ENCODE assay signal across 1 cellular context in genomic region chr1:51675177-51675780, GRCh38.
A peak's percentile ranks its signal among the peaks of the same experiment; 100 is the strongest.
TF ChIP-seq lines count a peak whose summit lies in the region.

No MANE protein-coding gene starts in this region.

TF ChIP-seq in HEK293, 187 proteins besides CTCF, POLR2A, EP300 and RAD21 (continued from another document and continues in another):
- TF ChIP-seq ZBTB11 (tag by site-specific recombination; conservative IDR thresholded peaks at IDR 0.05; ENCODE audit: low read depth) (peak; percentile 69), ZBTB20 (tag by site-specific recombination; IDR thresholded peaks at IDR 0.05) (no peak), ZNF169 (tag by site-specific recombination; IDR thresholded peaks at IDR 0.05) (no peak), ZFP69B (tag by site-specific recombination; IDR thresholded peaks at IDR 0.05) (no peak), ZNF48 (tag by site-specific recombination; IDR thresholded peaks at IDR 0.05) (no peak), ZNF112 (tag by site-specific recombination; IDR thresholded peaks at IDR 0.05) (no peak), GFI1B (tag by site-specific recombination; IDR thresholded peaks at IDR 0.05) (0 out of 2 replicates have a peak, but pooled peaks have one; percentile 25), ZNF292 (tag by site-specific recombination; IDR thresholded peaks at IDR 0.05; ENCODE audit: borderline replicate concordance, low read depth) (0 out of 2 replicates have a peak, but pooled peaks have one; percentile 18), SALL2 (tag by site-specific recombination; IDR thresholded peaks at IDR 0.05; ENCODE audit: borderline replicate concordance) (no peak), ZNF654 (tag by site-specific recombination; IDR thresholded peaks at IDR 0.05; ENCODE audit: low read depth) (peak; percentile 32; the same call in 1 of the 2 replicates), IKZF3 (tag by site-specific recombination; IDR thresholded peaks at IDR 0.05) (no peak), ZBTB21 (tag by site-specific recombination; IDR thresholded peaks at IDR 0.05) (no peak), ZNF585B (tag by site-specific recombination; IDR thresholded peaks at IDR 0.05) (no peak), GLIS2 (tag by site-specific recombination; IDR thresholded peaks at IDR 0.05) (no peak), ZNF623 (tag by site-specific recombination; IDR thresholded peaks at IDR 0.05) (peak; percentile 57), ZNF658 (tag by site-specific recombination; IDR thresholded peaks at IDR 0.05) (no peak), ZSCAN30 (tag by site-specific recombination; IDR thresholded peaks at IDR 0.05) (no peak), ZNF266 (tag by site-specific recombination; IDR thresholded peaks at IDR 0.05; ENCODE audit: low read depth) (0 out of 2 replicates have a peak, but pooled peaks have one; percentile 25), ZSCAN5A (tag by site-specific recombination; IDR thresholded peaks at IDR 0.05) (no peak), ZNF596 (tag by site-specific recombination; IDR thresholded peaks at IDR 0.05) (no peak), ZNF19 (tag by site-specific recombination; IDR thresholded peaks at IDR 0.05; ENCODE audit: low read depth) (no peak), PBX3 (CRISPR knock-in tag; IDR thresholded peaks at IDR 0.05) (no peak), RBAK (tag by site-specific recombination; IDR thresholded peaks at IDR 0.05) (no peak), ZNF248 (tag by site-specific recombination; IDR thresholded peaks at IDR 0.05) (no peak), ZNF544 (tag by site-specific recombination; IDR thresholded peaks at IDR 0.05) (no peak), ZNF558 (tag by site-specific recombination; IDR thresholded peaks at IDR 0.05) (peak; percentile 77), TCF7L2 (IDR thresholded peaks at IDR 0.05; ENCODE audit: borderline replicate concordance, low read depth, low read length) (no peak), ZNF202 (tag by site-specific recombination; IDR thresholded peaks at IDR 0.05; ENCODE audit: borderline replicate concordance) (no peak), ZFP41 (tag by site-specific recombination; IDR thresholded peaks at IDR 0.05; ENCODE audit: borderline replicate concordance) (no peak), ZNF133 (tag by site-specific recombination; IDR thresholded peaks at IDR 0.05) (no peak), ZNF174 (tag by site-specific recombination; IDR thresholded peaks at IDR 0.05) (no peak), ZNF24 (tag by site-specific recombination; IDR thresholded peaks at IDR 0.05) (no peak), ZNF660 (tag by site-specific recombination; IDR thresholded peaks at IDR 0.05) (no peak), ZNF157 (tag by site-specific recombination; IDR thresholded peaks at IDR 0.05) (no peak), ZNF555 (tag by site-specific recombination; conservative IDR thresholded peaks at IDR 0.05) (peak; percentile 66), WT1 (tag by site-specific recombination; IDR thresholded peaks at IDR 0.05) (no peak), ZNF768 (tag by site-specific recombination; IDR thresholded peaks at IDR 0.05) (no peak), PRDM1 (tag by site-specific recombination; IDR thresholded peaks at IDR 0.05) (no peak)
- TF ChIP-seq, protein P1, sequence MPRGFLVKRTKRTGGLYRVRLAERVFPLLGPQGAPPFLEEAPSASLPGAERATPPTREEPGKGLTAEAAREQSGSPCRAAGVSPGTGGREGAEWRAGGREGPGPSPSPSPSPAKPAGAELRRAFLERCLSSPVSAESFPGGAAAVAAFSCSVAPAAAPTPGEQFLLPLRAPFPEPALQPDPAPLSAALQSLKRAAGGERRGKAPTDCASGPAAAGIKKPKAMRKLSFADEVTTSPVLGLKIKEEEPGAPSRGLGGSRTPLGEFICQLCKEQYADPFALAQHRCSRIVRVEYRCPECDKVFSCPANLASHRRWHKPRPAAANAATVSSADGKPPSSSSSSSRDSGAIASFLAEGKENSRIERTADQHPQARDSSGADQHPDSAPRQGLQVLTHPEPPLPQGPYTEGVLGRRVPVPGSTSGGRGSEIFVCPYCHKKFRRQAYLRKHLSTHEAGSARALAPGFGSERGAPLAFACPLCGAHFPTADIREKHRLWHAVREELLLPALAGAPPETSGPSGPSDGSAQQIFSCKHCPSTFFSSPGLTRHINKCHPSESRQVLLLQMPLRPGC (tag by site-specific recombination; IDR thresholded peaks at IDR 0.05) = no peak
- TF ChIP-seq, protein P2, sequence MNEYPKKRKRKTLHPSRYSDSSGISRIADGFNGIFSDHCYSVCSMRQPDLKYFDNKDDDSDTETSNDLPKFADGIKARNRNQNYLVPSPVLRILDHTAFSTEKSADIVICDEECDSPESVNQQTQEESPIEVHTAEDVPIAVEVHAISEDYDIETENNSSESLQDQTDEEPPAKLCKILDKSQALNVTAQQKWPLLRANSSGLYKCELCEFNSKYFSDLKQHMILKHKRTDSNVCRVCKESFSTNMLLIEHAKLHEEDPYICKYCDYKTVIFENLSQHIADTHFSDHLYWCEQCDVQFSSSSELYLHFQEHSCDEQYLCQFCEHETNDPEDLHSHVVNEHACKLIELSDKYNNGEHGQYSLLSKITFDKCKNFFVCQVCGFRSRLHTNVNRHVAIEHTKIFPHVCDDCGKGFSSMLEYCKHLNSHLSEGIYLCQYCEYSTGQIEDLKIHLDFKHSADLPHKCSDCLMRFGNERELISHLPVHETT (tag by site-specific recombination; IDR thresholded peaks at IDR 0.05) = 0 out of 2 replicates have a peak, but pooled peaks have one; percentile 47
- TF ChIP-seq, protein P3, sequence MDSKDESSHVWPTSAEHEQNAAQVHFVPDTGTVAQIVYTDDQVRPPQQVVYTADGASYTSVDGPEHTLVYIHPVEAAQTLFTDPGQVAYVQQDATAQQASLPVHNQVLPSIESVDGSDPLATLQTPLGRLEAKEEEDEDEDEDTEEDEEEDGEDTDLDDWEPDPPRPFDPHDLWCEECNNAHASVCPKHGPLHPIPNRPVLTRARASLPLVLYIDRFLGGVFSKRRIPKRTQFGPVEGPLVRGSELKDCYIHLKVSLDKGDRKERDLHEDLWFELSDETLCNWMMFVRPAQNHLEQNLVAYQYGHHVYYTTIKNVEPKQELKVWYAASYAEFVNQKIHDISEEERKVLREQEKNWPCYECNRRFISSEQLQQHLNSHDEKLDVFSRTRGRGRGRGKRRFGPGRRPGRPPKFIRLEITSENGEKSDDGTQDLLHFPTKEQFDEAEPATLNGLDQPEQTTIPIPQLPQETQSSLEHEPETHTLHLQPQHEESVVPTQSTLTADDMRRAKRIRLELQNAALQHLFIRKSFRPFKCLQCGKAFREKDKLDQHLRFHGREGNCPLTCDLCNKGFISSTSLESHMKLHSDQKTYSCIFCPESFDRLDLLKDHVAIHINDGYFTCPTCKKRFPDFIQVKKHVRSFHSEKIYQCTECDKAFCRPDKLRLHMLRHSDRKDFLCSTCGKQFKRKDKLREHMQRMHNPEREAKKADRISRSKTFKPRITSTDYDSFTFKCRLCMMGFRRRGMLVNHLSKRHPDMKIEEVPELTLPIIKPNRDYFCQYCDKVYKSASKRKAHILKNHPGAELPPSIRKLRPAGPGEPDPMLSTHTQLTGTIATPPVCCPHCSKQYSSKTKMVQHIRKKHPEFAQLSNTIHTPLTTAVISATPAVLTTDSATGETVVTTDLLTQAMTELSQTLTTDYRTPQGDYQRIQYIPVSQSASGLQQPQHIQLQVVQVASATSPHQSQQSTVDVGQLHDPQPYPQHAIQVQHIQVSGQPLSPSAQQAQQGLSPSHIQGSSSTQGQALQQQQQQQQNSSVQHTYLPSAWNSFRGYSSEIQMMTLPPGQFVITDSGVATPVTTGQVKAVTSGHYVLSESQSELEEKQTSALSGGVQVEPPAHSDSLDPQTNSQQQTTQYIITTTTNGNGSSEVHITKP (tag by site-specific recombination; IDR thresholded peaks at IDR 0.05) = no peak
- TF ChIP-seq, protein P4, sequence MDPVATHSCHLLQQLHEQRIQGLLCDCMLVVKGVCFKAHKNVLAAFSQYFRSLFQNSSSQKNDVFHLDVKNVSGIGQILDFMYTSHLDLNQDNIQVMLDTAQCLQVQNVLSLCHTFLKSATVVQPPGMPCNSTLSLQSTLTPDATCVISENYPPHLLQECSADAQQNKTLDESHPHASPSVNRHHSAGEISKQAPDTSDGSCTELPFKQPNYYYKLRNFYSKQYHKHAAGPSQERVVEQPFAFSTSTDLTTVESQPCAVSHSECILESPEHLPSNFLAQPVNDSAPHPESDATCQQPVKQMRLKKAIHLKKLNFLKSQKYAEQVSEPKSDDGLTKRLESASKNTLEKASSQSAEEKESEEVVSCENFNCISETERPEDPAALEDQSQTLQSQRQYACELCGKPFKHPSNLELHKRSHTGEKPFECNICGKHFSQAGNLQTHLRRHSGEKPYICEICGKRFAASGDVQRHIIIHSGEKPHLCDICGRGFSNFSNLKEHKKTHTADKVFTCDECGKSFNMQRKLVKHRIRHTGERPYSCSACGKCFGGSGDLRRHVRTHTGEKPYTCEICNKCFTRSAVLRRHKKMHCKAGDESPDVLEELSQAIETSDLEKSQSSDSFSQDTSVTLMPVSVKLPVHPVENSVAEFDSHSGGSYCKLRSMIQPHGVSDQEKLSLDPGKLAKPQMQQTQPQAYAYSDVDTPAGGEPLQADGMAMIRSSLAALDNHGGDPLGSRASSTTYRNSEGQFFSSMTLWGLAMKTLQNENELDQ (tag by site-specific recombination; IDR thresholded peaks at IDR 0.05; ENCODE audit: low read depth) = no peak
- TF ChIP-seq, protein P5, sequence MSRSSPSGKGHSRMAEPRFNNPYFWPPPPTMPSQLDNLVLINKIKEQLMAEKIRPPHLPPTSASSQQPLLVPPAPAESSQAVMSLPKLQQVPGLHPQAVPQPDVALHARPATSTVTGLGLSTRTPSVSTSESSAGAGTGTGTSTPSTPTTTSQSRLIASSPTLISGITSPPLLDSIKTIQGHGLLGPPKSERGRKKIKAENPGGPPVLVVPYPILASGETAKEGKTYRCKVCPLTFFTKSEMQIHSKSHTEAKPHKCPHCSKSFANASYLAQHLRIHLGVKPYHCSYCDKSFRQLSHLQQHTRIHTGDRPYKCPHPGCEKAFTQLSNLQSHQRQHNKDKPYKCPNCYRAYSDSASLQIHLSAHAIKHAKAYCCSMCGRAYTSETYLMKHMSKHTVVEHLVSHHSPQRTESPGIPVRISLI (tag by site-specific recombination; IDR thresholded peaks at IDR 0.05) = no peak
- TF ChIP-seq, protein P6, sequence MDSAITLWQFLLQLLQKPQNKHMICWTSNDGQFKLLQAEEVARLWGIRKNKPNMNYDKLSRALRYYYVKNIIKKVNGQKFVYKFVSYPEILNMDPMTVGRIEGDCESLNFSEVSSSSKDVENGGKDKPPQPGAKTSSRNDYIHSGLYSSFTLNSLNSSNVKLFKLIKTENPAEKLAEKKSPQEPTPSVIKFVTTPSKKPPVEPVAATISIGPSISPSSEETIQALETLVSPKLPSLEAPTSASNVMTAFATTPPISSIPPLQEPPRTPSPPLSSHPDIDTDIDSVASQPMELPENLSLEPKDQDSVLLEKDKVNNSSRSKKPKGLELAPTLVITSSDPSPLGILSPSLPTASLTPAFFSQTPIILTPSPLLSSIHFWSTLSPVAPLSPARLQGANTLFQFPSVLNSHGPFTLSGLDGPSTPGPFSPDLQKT (IDR thresholded peaks at IDR 0.05; ENCODE audit: borderline replicate concordance, low read depth, low read length) = no peak
- TF ChIP-seq, protein P7, sequence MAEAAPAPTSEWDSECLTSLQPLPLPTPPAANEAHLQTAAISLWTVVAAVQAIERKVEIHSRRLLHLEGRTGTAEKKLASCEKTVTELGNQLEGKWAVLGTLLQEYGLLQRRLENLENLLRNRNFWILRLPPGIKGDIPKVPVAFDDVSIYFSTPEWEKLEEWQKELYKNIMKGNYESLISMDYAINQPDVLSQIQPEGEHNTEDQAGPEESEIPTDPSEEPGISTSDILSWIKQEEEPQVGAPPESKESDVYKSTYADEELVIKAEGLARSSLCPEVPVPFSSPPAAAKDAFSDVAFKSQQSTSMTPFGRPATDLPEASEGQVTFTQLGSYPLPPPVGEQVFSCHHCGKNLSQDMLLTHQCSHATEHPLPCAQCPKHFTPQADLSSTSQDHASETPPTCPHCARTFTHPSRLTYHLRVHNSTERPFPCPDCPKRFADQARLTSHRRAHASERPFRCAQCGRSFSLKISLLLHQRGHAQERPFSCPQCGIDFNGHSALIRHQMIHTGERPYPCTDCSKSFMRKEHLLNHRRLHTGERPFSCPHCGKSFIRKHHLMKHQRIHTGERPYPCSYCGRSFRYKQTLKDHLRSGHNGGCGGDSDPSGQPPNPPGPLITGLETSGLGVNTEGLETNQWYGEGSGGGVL (tag by site-specific recombination; IDR thresholded peaks at IDR 0.05) = no peak
